8 cellular contexts compared by ENCODE assay signal in genomic region chr1:150696590-150696989, GRCh38. TPM values are rescaled to one million over a fixed set of nuclear protein-coding genes. Genes with fewer than 3 reads are reported as not detected.
DNase-seq lines count a peak whose midpoint lies in the region; ATAC-seq and TF ChIP-seq lines count a peak whose summit lies in the region.

No MANE protein-coding gene starts in this region.

- POLR2A ChIA-PET in Panc1 (lab: Charles Lee), result interaction anchor here (0.5 to 1.0 kb wide), 3 partner anchors 9 to 142 kb away, joined by 3 to 6 read pairs (median 4); no protein-coding TSS in a partner anchor

- ATAC-seq in Panc1 (no peak), HG03135 (IDR thresholded peaks at IDR 0.05; ENCODE audit: unreplicated experiment) (no peak)

- BruUV-seq in Panc1 (replicated peaks; lab: Mats Ljungman, UMichigan), result no TSS peak

- TF ChIP-seq CTCF in Panc1 (IDR thresholded peaks at IDR 0.05) (no peak), epithelial cell of proximal tubule (conservative IDR thresholded peaks at IDR 0.05; ENCODE audit: low read depth, low read length) (no peak), osteocyte (IDR thresholded peaks at IDR 0.05) (no peak)

- H3K36me3 ChIP-seq in Panc1 (ENCODE audit: control insufficient read depth, insufficient read depth, low read length), result peaks cover 16% of the 10 kb centered on the region

- H3K4me1 ChIP-seq in Panc1 (ENCODE audit: control insufficient read depth, insufficient read depth, low read length), result peaks cover 8% of the 10 kb centered on the region; the same call in 1 of the 2 replicates

- H3K4me1 Mint-ChIP-seq in osteocyte (ENCODE audit: unreplicated experiment), result peaks cover 18% of the 10 kb centered on the region

- intact Hi-C loops in Panc1 (cut with micrococcal nuclease; ENCODE audit: unreplicated experiment), result no loop called here

- H3K27ac ChIP-seq in Panc1 (ENCODE audit: low read length), result peak overlapping the region; percentile 90

- in situ Hi-C loops in Panc1 (cut with HindIII; ENCODE audit: low pct_unique_long_range_greater_than_20kb, low sequenced_read_pairs), result no loop called here

- peak overlapping the region; percentile 93 for H3K4me3 Mint-ChIP-seq in osteocyte (ENCODE audit: unreplicated experiment)

- H3K36me3 Mint-ChIP-seq in osteocyte (ENCODE audit: unreplicated experiment), result peaks cover 20% of the 10 kb centered on the region

- CTCF ChIA-PET in Panc1 (lab: Charles Lee), result interaction anchor here (0.6 kb wide), 2 partner anchors 300 to 605 kb away, joined by 3 read pairs; no protein-coding TSS in a partner anchor

- no peaks in the 10 kb centered on the region for H3K9me3 Mint-ChIP-seq in osteocyte (ENCODE audit: unreplicated experiment)

- peaks cover 3% of the 10 kb centered on the region; the same call in 1 of the 2 replicates for H3K27me3 ChIP-seq in Panc1 (ENCODE audit: control insufficient read depth, insufficient read depth, low read length)

- H3K4me3 ChIP-seq in Panc1 (ENCODE audit: low read depth in 2 of 2, low read length in 2 of 2) (peak overlapping the region; percentile 81 to 83), epithelial cell of proximal tubule (ENCODE audit: low read depth, low read length) (peak overlapping the region; percentile 96)

- DNase-seq in DMS53 (lab: John Stamatoyannopoulos, UW) (peak; percentile 48), DMS53 treated with DMSO at 0.1 percent for 48 hours (lab: John Stamatoyannopoulos, UW; ENCODE audit: unreplicated experiment) (no peak), Panc1 (ENCODE audit: low read depth, low spot score) (no peak), epithelial cell of proximal tubule (ENCODE audit: low read depth) (no peak), osteocyte (ENCODE audit: extremely low spot score, unreplicated experiment) (no peak), NCI-H748 treated with DMSO at 0.1 percent for 48 hours (lab: John Stamatoyannopoulos, UW) (no peak), NCI-H1092 (lab: John Stamatoyannopoulos, UW) (no peak)

- peak overlapping the region; percentile 86 for H3K27ac Mint-ChIP-seq in osteocyte (ENCODE audit: unreplicated experiment)

- peaks cover 13% of the 10 kb centered on the region for H3K27me3 Mint-ChIP-seq in osteocyte (ENCODE audit: unreplicated experiment)

- H3K9me3 ChIP-seq in Panc1 (ENCODE audit: control insufficient read depth, insufficient read depth, low read depth, low read length), result no peaks in the 10 kb centered on the region

RNA-seq across cellular contexts. Expression of gene GOLPH3L, which starts 0.4 kb away (rescaled TPM):
- total RNA-seq in Panc1 (2021; ENCODE audit: unreplicated experiment), result 19.6 TPM
- 15.2 TPM for polyA plus RNA-seq in Panc1 (2012; ENCODE audit: insufficient read length)
- 12.6 and 14.3 TPM in 2 replicates for total RNA-seq in epithelial cell of proximal tubule
- 26.6 and 27.4 TPM in 2 replicates for total RNA-seq in osteocyte

RNA-seq across cellular contexts. Expression of gene HORMAD1, which starts 24.1 kb away (rescaled TPM):
- total RNA-seq in Panc1 (2021; ENCODE audit: unreplicated experiment) (not detected), epithelial cell of proximal tubule (not detected in 2 replicates), osteocyte (not detected in 2 replicates)
- not detected for polyA plus RNA-seq in Panc1 (2012; ENCODE audit: insufficient read length)
